Comparison of ENCODE assay signal across 9 cellular contexts in the genomic region with DNA sequence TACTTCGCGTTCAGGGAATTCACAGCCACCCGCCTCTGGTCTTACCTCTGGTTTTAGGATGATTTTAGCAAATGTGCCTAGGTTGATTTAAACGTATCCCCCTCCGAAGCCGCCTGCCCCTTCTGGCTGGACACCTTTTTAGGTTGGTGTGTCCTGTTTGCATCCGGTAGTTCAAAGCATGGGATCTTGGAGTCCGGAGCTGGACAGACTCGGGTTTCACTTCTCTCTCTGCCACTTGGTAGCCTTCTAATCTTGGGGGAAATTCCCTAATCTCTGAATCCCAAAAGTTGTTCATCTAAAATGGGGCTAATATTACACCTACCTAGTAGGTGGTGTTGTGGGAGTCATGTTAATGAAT. TPM values are rescaled to one million over a fixed set of nuclear protein-coding genes. Genes with fewer than 3 reads are reported as not detected.
DNase-seq lines count a peak whose midpoint lies in the region; ATAC-seq, FAIRE-seq and TF ChIP-seq lines count a peak whose summit lies in the region.
"Had no signal": no experiment of that assay in that cellular context is flagged by ENCODE, and none has a peak within 500 bp of the region (broad histone marks: within the 10 kb centered on the region; RNA-seq: fewer than 3 reads in every experiment).

No MANE protein-coding gene starts in this region.

- peak overlapping the region; percentile 95 for H3K27ac Mint-ChIP-seq in T-helper 1 cell treated with Interleukin-12 subunit alpha and Interleukin-12 subunit beta and Interleukin-4 antibody, amounts not matched to agents 30 μg/mL and 1 μg/mL, for 36 hours

- H3K4me1 Mint-ChIP-seq in T-helper 1 cell treated with Interleukin-12 subunit alpha and Interleukin-12 subunit beta and Interleukin-4 antibody, amounts not matched to agents 30 μg/mL and 1 μg/mL, for 36 hours (ENCODE audit: low read depth), result peaks cover 29% of the 10 kb centered on the region

- H3K4me3 ChIP-seq in adipocyte (ENCODE audit: low read length), result peak overlapping the region; percentile 92
- peak overlapping the region; percentile 83 for H3K4me3 ChIP-seq in mesodermal cell (ENCODE audit: extremely low read depth, insufficient read depth, low read length, poor library complexity, severe bottlenecking)

- peaks cover 12% of the 10 kb centered on the region for H3K4me1 ChIP-seq in adipocyte (ENCODE audit: control insufficient read depth, insufficient read depth, low read length)
- H3K4me1 ChIP-seq in mesodermal cell (ENCODE audit: control insufficient read depth, insufficient read depth, low read length, poor library complexity, severe bottlenecking), result peaks cover 7% of the 10 kb centered on the region

- peaks cover 2% of the 10 kb centered on the region for H3K27me3 Mint-ChIP-seq in T-helper 1 cell treated with Interleukin-12 subunit alpha and Interleukin-12 subunit beta and Interleukin-4 antibody, amounts not matched to agents 30 μg/mL and 1 μg/mL, for 36 hours (ENCODE audit: low read depth)

- H3K27me3 ChIP-seq in adipocyte (replicated peaks; ENCODE audit: control insufficient read depth, insufficient read depth, low read length), result no peaks in the 10 kb centered on the region

- peak overlapping the region; percentile 90 for H3K9ac ChIP-seq in adipocyte (ENCODE audit: low read length)

- H3K36me3 Mint-ChIP-seq in T-helper 1 cell treated with Interleukin-12 subunit alpha and Interleukin-12 subunit beta and Interleukin-4 antibody, amounts not matched to agents 30 μg/mL and 1 μg/mL, for 36 hours (ENCODE audit: low read depth), result peaks cover 32% of the 10 kb centered on the region

- no peaks in the 10 kb centered on the region for H3K36me3 ChIP-seq in adipocyte (ENCODE audit: control insufficient read depth, insufficient read depth, low read length, severe bottlenecking)
- peaks cover 37% of the 10 kb centered on the region for H3K36me3 ChIP-seq in mesodermal cell (ENCODE audit: control insufficient read depth, insufficient read depth, low read length)

- WGBS in mesodermal cell (ENCODE audit: insufficient coverage in 2 of 2), 2 experiments, result 0% methylated on average over 7 to 9 of the region's 9 CpGs

- ATAC-seq in HG03196 (IDR thresholded peaks at IDR 0.05; ENCODE audit: unreplicated experiment), result peak; percentile 21

- no peak for FAIRE-seq in GM12892 (lab: Jason Lieb, UNC)
- FAIRE-seq: G401.6 had no signal

- H3K9me3 Mint-ChIP-seq in T-helper 1 cell treated with Interleukin-12 subunit alpha and Interleukin-12 subunit beta and Interleukin-4 antibody, amounts not matched to agents 30 μg/mL and 1 μg/mL, for 36 hours, result no peaks in the 10 kb centered on the region

- H3K27ac ChIP-seq in mesodermal cell (ENCODE audit: low read depth, low read length, severe bottlenecking), result no peak overlapping the region

- H3K4me3 Mint-ChIP-seq in T-helper 1 cell treated with Interleukin-12 subunit alpha and Interleukin-12 subunit beta and Interleukin-4 antibody, amounts not matched to agents 30 μg/mL and 1 μg/mL, for 36 hours, result peak overlapping the region; percentile 97

- no peak for TF ChIP-seq POLR2A in GM12892 (IDR thresholded peaks at IDR 0.05; ENCODE audit: low read depth, low read length)

- DNase-seq in T-helper 1 cell (no peak), adipocyte (ENCODE audit: low read depth) (no peak), GM12892 (ENCODE audit: insufficient read length) (no peak), GOT3 (lab: John Stamatoyannopoulos, UW) (no peak), DMS153 (lab: John Stamatoyannopoulos, UW) (no peak)

- peaks cover 9% of the 10 kb centered on the region for H3K9me3 ChIP-seq in adipocyte (ENCODE audit: control insufficient read depth, low read length)
- H3K9me3 ChIP-seq in mesodermal cell (ENCODE audit: control insufficient read depth, low read length), result peaks cover 5% of the 10 kb centered on the region

RNA-seq across cellular contexts. Expression of gene FANCI, which starts 0.7 kb away (rescaled TPM):
- 52.9 TPM for polyA plus RNA-seq in mesodermal cell (2013, experiment 1 of 2)
- polyA plus RNA-seq in mesodermal cell (2013, experiment 2 of 2), result 60.1 TPM
- 69.4 TPM for polyA plus RNA-seq in GM12892 (2012; ENCODE audit: missing spikeins)

RNA-seq across cellular contexts. Expression of gene RLBP1, which starts 23.1 kb away (rescaled TPM):
- not detected for polyA plus RNA-seq in mesodermal cell (2013, experiment 1 of 2)
- polyA plus RNA-seq in mesodermal cell (2013, experiment 2 of 2), result not detected
- not detected for polyA plus RNA-seq in GM12892 (2012; ENCODE audit: missing spikeins)
